ENCODE assay signal across 10 cellular contexts in genomic region chr19:1649706-1650626, GRCh38. TPM values are rescaled to one million over a fixed set of nuclear protein-coding genes. Genes with fewer than 3 reads are reported as not detected.
DNase-seq lines count a peak whose midpoint lies in the region; ATAC-seq, FAIRE-seq and TF ChIP-seq lines count a peak whose summit lies in the region.
"Had no signal": no experiment of that assay in that cellular context is flagged by ENCODE, and none has a peak within 500 bp of the region (broad histone marks: within the 10 kb centered on the region; RNA-seq: fewer than 3 reads in every experiment).

No MANE protein-coding gene starts in this region.

- H3K27ac Mint-ChIP-seq in activated T-helper 1 cell treated with anti-CD3 and anti-CD28 coated beads, Interleukin-12 subunit alpha, Interleukin-12 subunit beta, Interleukin-2, Interleukin-4 antibody, amounts not matched to agents 30 ng/mL and 10 ng/mL and 1 ng/mL, durations not matched to agents 14 hours and 24 hours and 36 hours, result peak overlapping the region; percentile 77
- peak overlapping the region; percentile 94 for H3K27ac Mint-ChIP-seq in type B pancreatic cell

- TF ChIP-seq CTCF in left ventricle myocardium inferior (IDR thresholded peaks at IDR 0.05; ENCODE audit: borderline replicate concordance), result no peak
- TF ChIP-seq CTCF in type B pancreatic cell (conservative IDR thresholded peaks at IDR 0.05), result no peak
- TF ChIP-seq CTCF in kidney (IDR thresholded peaks at IDR 0.05; ENCODE audit: borderline replicate concordance, extremely low read depth, insufficient read depth), result no peak

- H3K4me1 Mint-ChIP-seq in activated T-helper 1 cell treated with anti-CD3 and anti-CD28 coated beads, Interleukin-12 subunit alpha, Interleukin-12 subunit beta, Interleukin-2, Interleukin-4 antibody, amounts not matched to agents 30 ng/mL and 10 ng/mL and 1 ng/mL, durations not matched to agents 14 hours and 24 hours and 36 hours (ENCODE audit: low read depth), result peaks cover 16% of the 10 kb centered on the region
- peaks cover 6% of the 10 kb centered on the region for H3K4me1 Mint-ChIP-seq in type B pancreatic cell (ENCODE audit: unreplicated experiment)

- peak overlapping the region; percentile 95 for H3K4me3 Mint-ChIP-seq in activated T-helper 1 cell treated with anti-CD3 and anti-CD28 coated beads, Interleukin-12 subunit alpha, Interleukin-12 subunit beta, Interleukin-2, Interleukin-4 antibody, amounts not matched to agents 30 ng/mL and 10 ng/mL and 1 ng/mL, durations not matched to agents 14 hours and 24 hours and 36 hours
- H3K4me3 Mint-ChIP-seq in type B pancreatic cell, result peak overlapping the region; percentile 95

- peaks cover 1% of the 10 kb centered on the region for H3K27me3 Mint-ChIP-seq in activated T-helper 1 cell treated with anti-CD3 and anti-CD28 coated beads, Interleukin-12 subunit alpha, Interleukin-12 subunit beta, Interleukin-2, Interleukin-4 antibody, amounts not matched to agents 30 ng/mL and 10 ng/mL and 1 ng/mL, durations not matched to agents 14 hours and 24 hours and 36 hours (ENCODE audit: insufficient read depth)
- no peaks in the 10 kb centered on the region for H3K27me3 Mint-ChIP-seq in type B pancreatic cell

- ATAC-seq in left cardiac atrium (no peak), GM19023 (IDR thresholded peaks at IDR 0.05; ENCODE audit: unreplicated experiment) (no peak)

- H3K9ac ChIP-seq in iPS-18a (ENCODE audit: low read length), result peak overlapping the region; percentile 98
- H3K9ac ChIP-seq in kidney (ENCODE audit: low read length in 2 of 2), result no peak overlapping the region

- peaks cover 28% of the 10 kb centered on the region for H3K4me1 ChIP-seq in left ventricle myocardium inferior
- peaks cover 4% of the 10 kb centered on the region for H3K4me1 ChIP-seq in iPS-18a (ENCODE audit: control insufficient read depth, low read depth, low read length)
- H3K4me1 ChIP-seq in kidney (ENCODE audit: control insufficient read depth in 1 of 2, insufficient read depth in 1 of 2, low read depth in 1 of 2, low read length in 2 of 2), result peaks cover 6 to 11% of the 10 kb centered on the region in 2 donors

- H3K4me3 ChIP-seq in left ventricle myocardium inferior (peak overlapping the region; percentile 89), iPS-18a (ENCODE audit: low read length) (peak overlapping the region; percentile 83), kidney (ENCODE audit: low read length in 2 of 2) (no peak overlapping the region)

- no peaks in the 10 kb centered on the region for H3K27me3 ChIP-seq in left ventricle myocardium inferior (ENCODE audit: low read depth)
- no peaks in the 10 kb centered on the region for H3K27me3 ChIP-seq in iPS-18a (ENCODE audit: control insufficient read depth, insufficient read depth, low read length)

- peaks cover 8% of the 10 kb centered on the region for H3K36me3 Mint-ChIP-seq in activated T-helper 1 cell treated with anti-CD3 and anti-CD28 coated beads, Interleukin-12 subunit alpha, Interleukin-12 subunit beta, Interleukin-2, Interleukin-4 antibody, amounts not matched to agents 30 ng/mL and 10 ng/mL and 1 ng/mL, durations not matched to agents 14 hours and 24 hours and 36 hours (ENCODE audit: low read depth)
- H3K36me3 Mint-ChIP-seq in type B pancreatic cell, result peaks cover 4% of the 10 kb centered on the region

- no peak for DNase-seq in left ventricle myocardium inferior
- no peak for DNase-seq in left cardiac atrium
- no peak for DNase-seq in activated T-helper 1 cell treated with anti-CD3 and anti-CD28 coated beads, Interleukin-12 subunit alpha, Interleukin-12 subunit beta, Interleukin-2, Interleukin-4 antibody, amounts not matched to agents 30 ng/mL and 10 ng/mL and 1 ng/mL, durations not matched to agents 14 hours and 24 hours and 36 hours (ENCODE audit: low spot score)
- DNase-seq in type B pancreatic cell (ENCODE audit: extremely low spot score, unreplicated experiment), result no peak
- DNase-seq in kidney, result no peak
- no peak for DNase-seq in retina
- DNase-seq: DMS79, NCI-H2107 had no signal

- intact Hi-C loops in left ventricle myocardium inferior (cut with micrococcal nuclease) (no loop called here), left cardiac atrium (cut with DNase I) (loop anchor here in 1 of 2 donors (2.0 kb wide), 1 partner anchor 43 kb away; no protein-coding TSS in a partner anchor), kidney (cut with DNase I) (no loop called here)
- intact Hi-C loops in activated T-helper 1 cell treated with anti-CD3 and anti-CD28 coated beads, Interleukin-12 subunit alpha, Interleukin-12 subunit beta, Interleukin-2, Interleukin-4 antibody, amounts not matched to agents 30 ng/mL and 10 ng/mL and 1 ng/mL, durations not matched to agents 14 hours and 24 hours and 36 hours (cut with micrococcal nuclease), result loop anchor here (5.0 kb wide), 3 partner anchors 373 to 1922 kb away; partner anchors contain the start of genes FAM174C and HMG20B

- H3K27ac ChIP-seq in left ventricle myocardium inferior (replicated peaks) (no peak overlapping the region), iPS-18a (ENCODE audit: low read length) (peak overlapping the region; percentile 94), kidney (ENCODE audit: low read depth in 2 of 2, low read length in 2 of 2) (no peak overlapping the region)

- H3K9me3 ChIP-seq in left ventricle myocardium inferior (replicated peaks) (no peaks in the 10 kb centered on the region), iPS-18a (ENCODE audit: control insufficient read depth, low read depth, low read length) (no peaks in the 10 kb centered on the region), kidney (ENCODE audit: control insufficient read depth in 1 of 2, low read length in 2 of 2) (no peaks in the 10 kb centered on the region)

- H3K36me3 ChIP-seq in left ventricle myocardium inferior, result peaks cover 16% of the 10 kb centered on the region
- H3K36me3 ChIP-seq in iPS-18a (ENCODE audit: control insufficient read depth, low read depth, low read length), result peaks cover 46% of the 10 kb centered on the region
- H3K36me3 ChIP-seq in kidney (ENCODE audit: control insufficient read depth in 1 of 2, insufficient read depth in 2 of 2, low read length in 2 of 2), result no peaks in the 10 kb centered on the region

- FAIRE-seq in kidney (lab: Jason Lieb, UNC), result no peak

- H3K9me3 Mint-ChIP-seq in activated T-helper 1 cell treated with anti-CD3 and anti-CD28 coated beads, Interleukin-12 subunit alpha, Interleukin-12 subunit beta, Interleukin-2, Interleukin-4 antibody, amounts not matched to agents 30 ng/mL and 10 ng/mL and 1 ng/mL, durations not matched to agents 14 hours and 24 hours and 36 hours, result no peaks in the 10 kb centered on the region
- no peaks in the 10 kb centered on the region for H3K9me3 Mint-ChIP-seq in type B pancreatic cell

RNA-seq across cellular contexts. Expression of gene TCF3, which starts 2.4 kb away (rescaled TPM):
- total RNA-seq in left ventricle myocardium inferior, result 18.4 TPM
- 10 to 100 TPM; 24.1 to 25.8 TPM for total RNA-seq in left cardiac atrium
- 163 and 172 TPM in 2 replicates for total RNA-seq in activated T-helper 1 cell treated with anti-CD3 and anti-CD28 coated beads, Interleukin-12 subunit alpha, Interleukin-12 subunit beta, Interleukin-2, Interleukin-4 antibody, amounts not matched to agents 30 ng/mL and 10 ng/mL and 1 ng/mL, durations not matched to agents 14 hours and 24 hours and 36 hours
- total RNA-seq in type B pancreatic cell (ENCODE audit: low replicate concordance), result 134 and 193 TPM in 2 replicates
- total RNA-seq in kidney, result 50.2 TPM
- 20.3 TPM for polyA plus RNA-seq in kidney (ENCODE audit: insufficient read depth, low read depth, low replicate concordance)

RNA-seq across cellular contexts. Expression of gene UQCR11, which starts 44.7 kb away (rescaled TPM):
- total RNA-seq in left ventricle myocardium inferior, result 942 TPM
- total RNA-seq in left cardiac atrium, result 100 to 1,000 TPM; 674 to 933 TPM
- total RNA-seq in activated T-helper 1 cell treated with anti-CD3 and anti-CD28 coated beads, Interleukin-12 subunit alpha, Interleukin-12 subunit beta, Interleukin-2, Interleukin-4 antibody, amounts not matched to agents 30 ng/mL and 10 ng/mL and 1 ng/mL, durations not matched to agents 14 hours and 24 hours and 36 hours, result 171 and 176 TPM in 2 replicates
- total RNA-seq in type B pancreatic cell (ENCODE audit: low replicate concordance), result 191 and 290 TPM in 2 replicates
- total RNA-seq in kidney, result 200 TPM
- polyA plus RNA-seq in kidney (ENCODE audit: insufficient read depth, low read depth, low replicate concordance), result 777 TPM

RNA-seq across cellular contexts. Expression of gene MBD3, which starts 57.3 kb away (rescaled TPM):
- total RNA-seq in left ventricle myocardium inferior, result 48.6 TPM
- total RNA-seq in left cardiac atrium, result 10 to 100 TPM; 58.0 to 60.8 TPM
- total RNA-seq in activated T-helper 1 cell treated with anti-CD3 and anti-CD28 coated beads, Interleukin-12 subunit alpha, Interleukin-12 subunit beta, Interleukin-2, Interleukin-4 antibody, amounts not matched to agents 30 ng/mL and 10 ng/mL and 1 ng/mL, durations not matched to agents 14 hours and 24 hours and 36 hours, result 136 and 139 TPM in 2 replicates
- 78.8 and 110 TPM in 2 replicates for total RNA-seq in type B pancreatic cell (ENCODE audit: low replicate concordance)
- total RNA-seq in kidney, result 62.5 TPM
- polyA plus RNA-seq in kidney (ENCODE audit: insufficient read depth, low read depth, low replicate concordance), result 76.1 TPM

Comparison
In these comparisons a context has a peak if more than half of its experiments do, and no peak if none do; other contexts are left out.
1. H3K4me3 ChIP-seq: peak in left ventricle myocardium inferior (single experiment) and iPS-18a (single experiment); none in kidney (0 of 2).